In genomic region chr11:123741159-123741951, GRCh38 we compare ENCODE assay signal across 1 cellular context.
TF ChIP-seq lines count a peak whose summit lies in the region.

ZNF202 (minus strand) TSS chr11:123741660; CDS start chr11:123730888, 10,772 bp downstream.

TF ChIP-seq in HepG2, 621 proteins besides CTCF, POLR2A, EP300 and RAD21 (continued from another document and continues in another):
- TF ChIP-seq, protein P1, sequence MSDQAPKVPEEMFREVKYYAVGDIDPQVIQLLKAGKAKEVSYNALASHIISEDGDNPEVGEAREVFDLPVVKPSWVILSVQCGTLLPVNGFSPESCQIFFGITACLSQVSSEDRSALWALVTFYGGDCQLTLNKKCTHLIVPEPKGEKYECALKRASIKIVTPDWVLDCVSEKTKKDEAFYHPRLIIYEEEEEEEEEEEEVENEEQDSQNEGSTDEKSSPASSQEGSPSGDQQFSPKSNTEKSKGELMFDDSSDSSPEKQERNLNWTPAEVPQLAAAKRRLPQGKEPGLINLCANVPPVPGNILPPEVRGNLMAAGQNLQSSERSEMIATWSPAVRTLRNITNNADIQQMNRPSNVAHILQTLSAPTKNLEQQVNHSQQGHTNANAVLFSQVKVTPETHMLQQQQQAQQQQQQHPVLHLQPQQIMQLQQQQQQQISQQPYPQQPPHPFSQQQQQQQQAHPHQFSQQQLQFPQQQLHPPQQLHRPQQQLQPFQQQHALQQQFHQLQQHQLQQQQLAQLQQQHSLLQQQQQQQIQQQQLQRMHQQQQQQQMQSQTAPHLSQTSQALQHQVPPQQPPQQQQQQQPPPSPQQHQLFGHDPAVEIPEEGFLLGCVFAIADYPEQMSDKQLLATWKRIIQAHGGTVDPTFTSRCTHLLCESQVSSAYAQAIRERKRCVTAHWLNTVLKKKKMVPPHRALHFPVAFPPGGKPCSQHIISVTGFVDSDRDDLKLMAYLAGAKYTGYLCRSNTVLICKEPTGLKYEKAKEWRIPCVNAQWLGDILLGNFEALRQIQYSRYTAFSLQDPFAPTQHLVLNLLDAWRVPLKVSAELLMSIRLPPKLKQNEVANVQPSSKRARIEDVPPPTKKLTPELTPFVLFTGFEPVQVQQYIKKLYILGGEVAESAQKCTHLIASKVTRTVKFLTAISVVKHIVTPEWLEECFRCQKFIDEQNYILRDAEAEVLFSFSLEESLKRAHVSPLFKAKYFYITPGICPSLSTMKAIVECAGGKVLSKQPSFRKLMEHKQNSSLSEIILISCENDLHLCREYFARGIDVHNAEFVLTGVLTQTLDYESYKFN (CRISPR knock-in tag; conservative IDR thresholded peaks at IDR 0.05): 0 out of 2 replicates have a peak, but pooled peaks have one; percentile 15
- no peak for TF ChIP-seq SRY (CRISPR knock-in tag; IDR thresholded peaks at IDR 0.05)
- TF ChIP-seq, protein P2, sequence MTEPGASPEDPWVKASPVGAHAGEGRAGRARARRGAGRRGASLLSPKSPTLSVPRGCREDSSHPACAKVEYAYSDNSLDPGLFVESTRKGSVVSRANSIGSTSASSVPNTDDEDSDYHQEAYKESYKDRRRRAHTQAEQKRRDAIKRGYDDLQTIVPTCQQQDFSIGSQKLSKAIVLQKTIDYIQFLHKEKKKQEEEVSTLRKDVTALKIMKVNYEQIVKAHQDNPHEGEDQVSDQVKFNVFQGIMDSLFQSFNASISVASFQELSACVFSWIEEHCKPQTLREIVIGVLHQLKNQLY (CRISPR knock-in tag; IDR thresholded peaks at IDR 0.05): peak; percentile 49; the same call in 1 of the 2 replicates
- no peak for TF ChIP-seq MTF1 (CRISPR knock-in tag; IDR thresholded peaks at IDR 0.05)
- TF ChIP-seq, protein P3, sequence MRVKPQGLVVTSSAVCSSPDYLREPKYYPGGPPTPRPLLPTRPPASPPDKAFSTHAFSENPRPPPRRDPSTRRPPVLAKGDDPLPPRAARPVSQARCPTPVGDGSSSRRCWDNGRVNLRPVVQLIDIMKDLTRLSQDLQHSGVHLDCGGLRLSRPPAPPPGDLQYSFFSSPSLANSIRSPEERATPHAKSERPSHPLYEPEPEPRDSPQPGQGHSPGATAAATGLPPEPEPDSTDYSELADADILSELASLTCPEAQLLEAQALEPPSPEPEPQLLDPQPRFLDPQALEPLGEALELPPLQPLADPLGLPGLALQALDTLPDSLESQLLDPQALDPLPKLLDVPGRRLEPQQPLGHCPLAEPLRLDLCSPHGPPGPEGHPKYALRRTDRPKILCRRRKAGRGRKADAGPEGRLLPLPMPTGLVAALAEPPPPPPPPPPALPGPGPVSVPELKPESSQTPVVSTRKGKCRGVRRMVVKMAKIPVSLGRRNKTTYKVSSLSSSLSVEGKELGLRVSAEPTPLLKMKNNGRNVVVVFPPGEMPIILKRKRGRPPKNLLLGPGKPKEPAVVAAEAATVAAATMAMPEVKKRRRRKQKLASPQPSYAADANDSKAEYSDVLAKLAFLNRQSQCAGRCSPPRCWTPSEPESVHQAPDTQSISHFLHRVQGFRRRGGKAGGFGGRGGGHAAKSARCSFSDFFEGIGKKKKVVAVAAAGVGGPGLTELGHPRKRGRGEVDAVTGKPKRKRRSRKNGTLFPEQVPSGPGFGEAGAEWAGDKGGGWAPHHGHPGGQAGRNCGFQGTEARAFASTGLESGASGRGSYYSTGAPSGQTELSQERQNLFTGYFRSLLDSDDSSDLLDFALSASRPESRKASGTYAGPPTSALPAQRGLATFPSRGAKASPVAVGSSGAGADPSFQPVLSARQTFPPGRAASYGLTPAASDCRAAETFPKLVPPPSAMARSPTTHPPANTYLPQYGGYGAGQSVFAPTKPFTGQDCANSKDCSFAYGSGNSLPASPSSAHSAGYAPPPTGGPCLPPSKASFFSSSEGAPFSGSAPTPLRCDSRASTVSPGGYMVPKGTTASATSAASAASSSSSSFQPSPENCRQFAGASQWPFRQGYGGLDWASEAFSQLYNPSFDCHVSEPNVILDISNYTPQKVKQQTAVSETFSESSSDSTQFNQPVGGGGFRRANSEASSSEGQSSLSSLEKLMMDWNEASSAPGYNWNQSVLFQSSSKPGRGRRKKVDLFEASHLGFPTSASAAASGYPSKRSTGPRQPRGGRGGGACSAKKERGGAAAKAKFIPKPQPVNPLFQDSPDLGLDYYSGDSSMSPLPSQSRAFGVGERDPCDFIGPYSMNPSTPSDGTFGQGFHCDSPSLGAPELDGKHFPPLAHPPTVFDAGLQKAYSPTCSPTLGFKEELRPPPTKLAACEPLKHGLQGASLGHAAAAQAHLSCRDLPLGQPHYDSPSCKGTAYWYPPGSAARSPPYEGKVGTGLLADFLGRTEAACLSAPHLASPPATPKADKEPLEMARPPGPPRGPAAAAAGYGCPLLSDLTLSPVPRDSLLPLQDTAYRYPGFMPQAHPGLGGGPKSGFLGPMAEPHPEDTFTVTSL (CRISPR knock-in tag; IDR thresholded peaks at IDR 0.05; ENCODE audit: borderline replicate concordance): no peak
- peak; percentile 62; the same call in 1 of the 2 replicates for TF ChIP-seq ZNF607 (CRISPR knock-in tag; IDR thresholded peaks at IDR 0.05; ENCODE audit: borderline replicate concordance)
- TF ChIP-seq MED1 (CRISPR knock-in tag; IDR thresholded peaks at IDR 0.05): peak; percentile 53; the same call in 1 of the 2 replicates
- TF ChIP-seq CC2D1A (CRISPR knock-in tag; IDR thresholded peaks at IDR 0.05): no peak
- no peak for TF ChIP-seq TEAD2 (CRISPR knock-in tag; IDR thresholded peaks at IDR 0.05)
- 0 out of 2 replicates have a peak, but pooled peaks have one; percentile 32 for TF ChIP-seq ZNF33A (CRISPR knock-in tag; IDR thresholded peaks at IDR 0.05; ENCODE audit: borderline replicate concordance)
- TF ChIP-seq ZZZ3 (CRISPR knock-in tag; IDR thresholded peaks at IDR 0.05; ENCODE audit: borderline replicate concordance): peak; percentile 75; the same call in 1 of the 2 replicates
- peak; percentile 38; the same call in 1 of the 2 replicates for TF ChIP-seq ETV5 (CRISPR knock-in tag; IDR thresholded peaks at IDR 0.05; ENCODE audit: borderline replicate concordance)
- TF ChIP-seq ZNF776 (CRISPR knock-in tag; IDR thresholded peaks at IDR 0.05): no peak; the same call in 1 of the 2 replicates
- no peak for TF ChIP-seq ATF7 (IDR thresholded peaks at IDR 0.05)
- TF ChIP-seq ATF7 (CRISPR knock-in tag; IDR thresholded peaks at IDR 0.05): no peak
- TF ChIP-seq ZSCAN9 (CRISPR knock-in tag; IDR thresholded peaks at IDR 0.05; ENCODE audit: borderline replicate concordance): peak; percentile 67; the same call in 1 of the 2 replicates
- TF ChIP-seq ZFY (CRISPR knock-in tag; IDR thresholded peaks at IDR 0.05): peak; percentile 95
- TF ChIP-seq, protein P4, sequence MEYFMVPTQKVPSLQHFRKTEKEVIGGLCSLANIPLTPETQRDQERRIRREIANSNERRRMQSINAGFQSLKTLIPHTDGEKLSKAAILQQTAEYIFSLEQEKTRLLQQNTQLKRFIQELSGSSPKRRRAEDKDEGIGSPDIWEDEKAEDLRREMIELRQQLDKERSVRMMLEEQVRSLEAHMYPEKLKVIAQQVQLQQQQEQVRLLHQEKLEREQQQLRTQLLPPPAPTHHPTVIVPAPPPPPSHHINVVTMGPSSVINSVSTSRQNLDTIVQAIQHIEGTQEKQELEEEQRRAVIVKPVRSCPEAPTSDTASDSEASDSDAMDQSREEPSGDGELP (IDR thresholded peaks at IDR 0.05; ENCODE audit: borderline replicate concordance, low read depth): no peak
- TF ChIP-seq CBFB (CRISPR knock-in tag; IDR thresholded peaks at IDR 0.05): no peak; the same call in none of the 2 replicates
- no peak for TF ChIP-seq PAWR (CRISPR knock-in tag; IDR thresholded peaks at IDR 0.05; ENCODE audit: borderline replicate concordance)
- peak; percentile 71 for TF ChIP-seq ZNF143 (CRISPR knock-in tag; IDR thresholded peaks at IDR 0.05)
- TF ChIP-seq U2AF2 (IDR thresholded peaks at IDR 0.05; ENCODE audit: low read depth, low read length): no peak
- no peak for TF ChIP-seq STAG1 (CRISPR knock-in tag; IDR thresholded peaks at IDR 0.05)
- peak; percentile 41; the same call in 1 of the 2 replicates for TF ChIP-seq ZNF430 (CRISPR knock-in tag; IDR thresholded peaks at IDR 0.05)
- no peak for TF ChIP-seq ATAD3A (CRISPR knock-in tag; IDR thresholded peaks at IDR 0.05)
- 0 out of 2 replicates have a peak, but pooled peaks have one; percentile 47 for TF ChIP-seq NAIF1 (CRISPR knock-in tag; IDR thresholded peaks at IDR 0.05; ENCODE audit: borderline replicate concordance)
- TF ChIP-seq ZNF576 (CRISPR knock-in tag; IDR thresholded peaks at IDR 0.05): no peak
- TF ChIP-seq ZNF232 (CRISPR knock-in tag; IDR thresholded peaks at IDR 0.05; ENCODE audit: borderline replicate concordance): no peak
- no peak for TF ChIP-seq POLR2AphosphoS2 (IDR thresholded peaks at IDR 0.05; ENCODE audit: low read depth, low read length)
- TF ChIP-seq MEIS1 (CRISPR knock-in tag; IDR thresholded peaks at IDR 0.05; ENCODE audit: borderline replicate concordance): peak; percentile 87; the same call in 1 of the 2 replicates
- TF ChIP-seq ZNF18 (CRISPR knock-in tag; IDR thresholded peaks at IDR 0.05; ENCODE audit: insufficient replicate concordance): no peak
- TF ChIP-seq THAP9 (CRISPR knock-in tag; IDR thresholded peaks at IDR 0.05; ENCODE audit: borderline replicate concordance): peak; percentile 61; the same call in 1 of the 2 replicates
- peak; percentile 81 for TF ChIP-seq ZNF687 (CRISPR knock-in tag; IDR thresholded peaks at IDR 0.05)
- TF ChIP-seq ZNF431 (CRISPR knock-in tag; IDR thresholded peaks at IDR 0.05; ENCODE audit: borderline replicate concordance, low read depth): peak; percentile 47; the same call in 1 of the 2 replicates
- no peak for TF ChIP-seq KLF15 (CRISPR knock-in tag; IDR thresholded peaks at IDR 0.05; ENCODE audit: borderline replicate concordance)
- TF ChIP-seq SRSF1 (optimal IDR thresholded peaks at IDR 0.05; ENCODE audit: low read depth, low read length): peak; percentile 5
- peak; percentile 20 for TF ChIP-seq CBX1 (IDR thresholded peaks at IDR 0.05; ENCODE audit: low read depth)
- TF ChIP-seq ATF7-NPFF (CRISPR knock-in tag; IDR thresholded peaks at IDR 0.05; ENCODE audit: low read depth): no peak
- no peak for TF ChIP-seq ZEB1 (IDR thresholded peaks at IDR 0.05; ENCODE audit: insufficient replicate concordance, low read depth)
